ENCODE assay signal across 1 cellular context in the genomic region with DNA sequence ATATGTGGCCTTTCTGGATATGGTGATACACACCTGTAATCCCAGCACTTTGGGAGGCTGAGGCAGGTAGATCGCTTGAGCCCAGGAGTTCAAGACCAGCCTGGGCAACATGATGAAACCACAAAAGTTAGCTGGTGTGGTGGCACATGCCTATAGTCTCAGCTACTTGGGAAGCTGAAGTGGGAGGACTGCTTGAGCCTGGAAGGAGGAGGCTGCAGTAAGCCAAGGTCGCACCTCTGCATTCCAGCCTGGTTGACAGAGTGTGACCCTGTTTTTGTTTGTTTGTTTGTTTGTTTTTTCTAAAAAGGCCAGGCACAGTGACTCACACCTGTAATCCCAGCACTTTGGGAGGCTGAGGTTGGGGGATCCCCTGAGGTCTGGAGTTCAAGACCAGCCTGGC. TPM values are rescaled to one million over a fixed set of nuclear protein-coding genes. Genes with fewer than 3 reads are reported as not detected.
"Had no signal": no experiment of that assay in that cellular context is flagged by ENCODE, and none has a peak within 500 bp of the region (broad histone marks: within the 10 kb centered on the region; RNA-seq: fewer than 3 reads in every experiment).

No MANE protein-coding gene starts in this region.

RNA-seq across cellular contexts. Expression of gene ECHDC2, which starts 47.7 kb away (rescaled TPM):
- total RNA-seq: OCI-LY7 had no signal
